11 cellular contexts compared by ENCODE assay signal in the genomic region with DNA sequence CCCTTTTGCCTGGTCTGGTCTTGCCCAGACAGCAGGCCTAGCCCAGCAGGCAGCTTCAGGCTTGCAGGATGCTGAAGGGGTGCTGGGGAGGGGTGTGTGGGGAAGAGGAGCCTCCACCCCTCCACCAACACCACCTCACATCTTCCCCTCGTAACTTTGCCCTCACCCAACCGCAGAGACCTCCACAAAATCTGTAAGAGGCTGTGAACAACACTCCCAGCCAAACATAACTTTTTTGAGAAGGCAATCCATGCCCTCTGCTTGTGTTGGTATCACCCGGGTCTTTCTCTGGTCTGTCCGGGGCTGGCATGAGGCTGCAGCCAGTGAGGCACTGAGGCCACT. TPM values are rescaled to one million over a fixed set of nuclear protein-coding genes. Genes with fewer than 3 reads are reported as not detected.
A peak's percentile ranks its signal among the peaks of the same experiment; 100 is the strongest.
DNase-seq lines count a peak whose midpoint lies in the region; ATAC-seq lines count a peak whose summit lies in the region.
"Not testable (repeated sequence)": the region's sequence is repeated elsewhere in the genome, so short reads cannot be mapped to it uniquely, and the experiment has no call there.
"Had no signal": no experiment of that assay in that cellular context is flagged by ENCODE, and none has a peak within 500 bp of the region (broad histone marks: within the 10 kb centered on the region; RNA-seq: fewer than 3 reads in every experiment).

No MANE protein-coding gene starts in this region.

- POLR2A ChIA-PET in CD8-positive, alpha-beta memory T cell (lab: Charles Lee); T-cell (lab: Charles Lee): not testable (repeated sequence)

- not testable (repeated sequence) for H3K27ac ChIP-seq in CD8-positive, alpha-beta memory T cell (ENCODE audit: low read depth, low read length)
- peak overlapping the region; percentile 85 for H3K27ac ChIP-seq in thymus (ENCODE audit: low read depth)

- H3K36me3 ChIP-seq in CD8-positive, alpha-beta memory T cell (ENCODE audit: insufficient read depth, low read length); thymus (ENCODE audit: control insufficient read depth, insufficient read depth): not testable (repeated sequence)

- not testable (repeated sequence) for H3K27me3 Mint-ChIP-seq in CD8-positive, alpha-beta memory T cell; T-cell; activated CD8-positive, alpha-beta memory T cell treated with anti-CD3 and anti-CD28 coated beads, Interleukin-2, amount 10 ng/mL, durations not matched to agents 7 days and 5 days; activated naive CD8-positive, alpha-beta T cell treated with anti-CD3 and anti-CD28 coated beads for 36 hours; central memory CD8-positive, alpha-beta T cell

- 58% methylated on average over 4 of the region's 4 CpGs for WGBS in thymus

- H3K27ac Mint-ChIP-seq in CD8-positive, alpha-beta memory T cell: peak overlapping the region; percentile 50 to 94 (median 78)
- H3K27ac Mint-ChIP-seq in T-cell: peak overlapping the region in 1 of 2 donors; percentile 86
- peak overlapping the region; percentile 81 for H3K27ac Mint-ChIP-seq in activated CD8-positive, alpha-beta memory T cell treated with anti-CD3 and anti-CD28 coated beads, Interleukin-2, amount 10 ng/mL, durations not matched to agents 7 days and 5 days
- peak overlapping the region; percentile 95 for H3K27ac Mint-ChIP-seq in activated naive CD8-positive, alpha-beta T cell treated with anti-CD3 and anti-CD28 coated beads for 36 hours
- not testable (repeated sequence) for H3K27ac Mint-ChIP-seq in central memory CD8-positive, alpha-beta T cell (ENCODE audit: low read depth)

- H3K4me3 Mint-ChIP-seq in CD8-positive, alpha-beta memory T cell: peak overlapping the region in 2 of 7 donors; percentile 13 to 23
- not testable (repeated sequence) for H3K4me3 Mint-ChIP-seq in T-cell; activated CD8-positive, alpha-beta memory T cell treated with anti-CD3 and anti-CD28 coated beads, Interleukin-2, amount 10 ng/mL, durations not matched to agents 7 days and 5 days; central memory CD8-positive, alpha-beta T cell
- peak overlapping the region; percentile 71 for H3K4me3 Mint-ChIP-seq in activated naive CD8-positive, alpha-beta T cell treated with anti-CD3 and anti-CD28 coated beads for 36 hours

- not testable (repeated sequence) for H3K9me3 ChIP-seq in CD8-positive, alpha-beta memory T cell (ENCODE audit: low read length); thymus (ENCODE audit: control insufficient read depth)

- ATAC-seq in T-cell (replicated peaks in 1 of 4): peak; percentile 18 to 69 (median 50)
- ATAC-seq in activated CD8-positive, alpha-beta memory T cell treated with anti-CD3 and anti-CD28 coated beads, Interleukin-2, amount 10 ng/mL, durations not matched to agents 7 days and 5 days: peak; percentile 10
- ATAC-seq in central memory CD8-positive, alpha-beta T cell (replicated peaks; ENCODE audit: extremely low read depth, poor library complexity, severe bottlenecking): peak; percentile 60
- ATAC-seq in stimulated activated naive CD8-positive, alpha-beta T cell treated with anti-CD3 and anti-CD28 coated beads, Interleukin-15, Interleukin-2, amounts not matched to agents 100 U/mL and 50 U/mL, for 24 hours: peak; percentile 7

- CTCF ChIA-PET in CD8-positive, alpha-beta memory T cell (lab: Charles Lee); T-cell (lab: Charles Lee); activated CD8-positive, alpha-beta memory T cell treated with anti-CD3 and anti-CD28 coated beads, Interleukin-2, amount 10 ng/mL, durations not matched to agents 7 days and 5 days (lab: Charles Lee): not testable (repeated sequence)

- H3K27me3 ChIP-seq in CD8-positive, alpha-beta memory T cell (ENCODE audit: insufficient read depth, low read length, poor library complexity, severe bottlenecking); thymus (ENCODE audit: control insufficient read depth, insufficient read depth): not testable (repeated sequence)

- peaks cover 52 to 87% (median 76%) of the 10 kb centered on the region in 3 donors for H3K4me1 Mint-ChIP-seq in CD8-positive, alpha-beta memory T cell
- H3K4me1 Mint-ChIP-seq in T-cell: peaks cover 18 to 44% (median 24%) of the 10 kb centered on the region in 3 donors
- H3K4me1 Mint-ChIP-seq in activated CD8-positive, alpha-beta memory T cell treated with anti-CD3 and anti-CD28 coated beads, Interleukin-2, amount 10 ng/mL, durations not matched to agents 7 days and 5 days: peaks cover 76% of the 10 kb centered on the region
- H3K4me1 Mint-ChIP-seq in activated naive CD8-positive, alpha-beta T cell treated with anti-CD3 and anti-CD28 coated beads for 36 hours: peaks cover 76% of the 10 kb centered on the region
- peaks cover 35% of the 10 kb centered on the region for H3K4me1 Mint-ChIP-seq in central memory CD8-positive, alpha-beta T cell

- DNase-seq in CD8-positive, alpha-beta memory T cell; T-cell; activated CD8-positive, alpha-beta memory T cell treated with anti-CD3 and anti-CD28 coated beads, Interleukin-2, amount 10 ng/mL, durations not matched to agents 7 days and 5 days; activated naive CD8-positive, alpha-beta T cell treated with anti-CD3 and anti-CD28 coated beads for 36 hours; central memory CD8-positive, alpha-beta T cell (ENCODE audit: low spot score in 2 of 2); stimulated activated naive CD8-positive, alpha-beta T cell treated with anti-CD3 and anti-CD28 coated beads, Interleukin-15, Interleukin-2, amounts not matched to agents 100 U/mL and 50 U/mL, for 24 hours: not testable (repeated sequence)

- not testable (repeated sequence) for H3K9me3 Mint-ChIP-seq in CD8-positive, alpha-beta memory T cell; T-cell; activated CD8-positive, alpha-beta memory T cell treated with anti-CD3 and anti-CD28 coated beads, Interleukin-2, amount 10 ng/mL, durations not matched to agents 7 days and 5 days (ENCODE audit: low read depth); activated naive CD8-positive, alpha-beta T cell treated with anti-CD3 and anti-CD28 coated beads for 36 hours; central memory CD8-positive, alpha-beta T cell

- H3K4me1 ChIP-seq in CD8-positive, alpha-beta memory T cell (ENCODE audit: insufficient read depth, low read length): peaks cover 18% of the 10 kb centered on the region
- peaks cover 25% of the 10 kb centered on the region for H3K4me1 ChIP-seq in thymus (ENCODE audit: control insufficient read depth, insufficient read depth, low read length)

- H3K36me3 Mint-ChIP-seq in CD8-positive, alpha-beta memory T cell: peaks cover 0 to 12% (median 1%) of the 10 kb centered on the region in 3 donors
- not testable (repeated sequence) for H3K36me3 Mint-ChIP-seq in T-cell; activated CD8-positive, alpha-beta memory T cell treated with anti-CD3 and anti-CD28 coated beads, Interleukin-2, amount 10 ng/mL, durations not matched to agents 7 days and 5 days; activated naive CD8-positive, alpha-beta T cell treated with anti-CD3 and anti-CD28 coated beads for 36 hours; central memory CD8-positive, alpha-beta T cell (ENCODE audit: insufficient read depth)

- not testable (repeated sequence) for H3K4me3 ChIP-seq in CD8-positive, alpha-beta memory T cell (ENCODE audit: low read length); thymus (ENCODE audit: low read length)

RNA-seq across cellular contexts. Expression of gene CD8B, which starts 26.2 kb away (rescaled TPM):
- 100 to 1,000 TPM; 259 to 273 TPM for total RNA-seq in CD8-positive, alpha-beta memory T cell
- polyA plus RNA-seq in CD8-positive, alpha-beta memory T cell: 908 TPM
- total RNA-seq in T-cell: 100 to 1,000 TPM in 3 of 5 donors, 10 to 100 TPM in 2; 50.8 to 206 (median 117) TPM
- 100 to 1,000 TPM; 296 to 396 TPM for total RNA-seq in activated CD8-positive, alpha-beta memory T cell treated with anti-CD3 and anti-CD28 coated beads, Interleukin-2, amount 10 ng/mL, durations not matched to agents 7 days and 5 days
- 100 to 1,000 TPM; 260 to 268 TPM for total RNA-seq in activated naive CD8-positive, alpha-beta T cell treated with anti-CD3 and anti-CD28 coated beads for 36 hours
- polyA plus RNA-seq in thymus: 111 TPM
- total RNA-seq: GM23248 had no signal
- polyA plus RNA-seq: A549, GM12878, GM23248 had no signal

RNA-seq across cellular contexts. Expression of gene CD8A, which starts 44.8 kb away (rescaled TPM):
- total RNA-seq in CD8-positive, alpha-beta memory T cell: 100 to 1,000 TPM; 359 to 363 TPM
- 924 TPM for polyA plus RNA-seq in CD8-positive, alpha-beta memory T cell
- 100 to 1,000 TPM in 4 of 5 donors, 10 to 100 TPM in 1; 92.1 to 194 (median 158) TPM for total RNA-seq in T-cell
- 100 to 1,000 TPM; 686 to 756 TPM for total RNA-seq in activated CD8-positive, alpha-beta memory T cell treated with anti-CD3 and anti-CD28 coated beads, Interleukin-2, amount 10 ng/mL, durations not matched to agents 7 days and 5 days
- 100 to 1,000 TPM; 356 to 357 TPM for total RNA-seq in activated naive CD8-positive, alpha-beta T cell treated with anti-CD3 and anti-CD28 coated beads for 36 hours
- polyA plus RNA-seq in thymus: 242 TPM
- total RNA-seq: H7 had no signal
- polyA plus RNA-seq: GM23248 had no signal

Comparison
In these comparisons a context has a peak if more than half of its experiments do, and no peak if none do; other contexts are left out.
1. ATAC-seq: peak in every context shown above with its lines; median percentile 60 in central memory CD8-positive, alpha-beta T cell; 50 in T-cell; 10 in activated CD8-positive, alpha-beta memory T cell treated with anti-CD3 and anti-CD28 coated beads, Interleukin-2, amount 10 ng/mL, durations not matched to agents 7 days and 5 days; 7 in stimulated activated naive CD8-positive, alpha-beta T cell treated with anti-CD3 and anti-CD28 coated beads, Interleukin-15, Interleukin-2, amounts not matched to agents 100 U/mL and 50 U/mL, for 24 hours.